24 cellular contexts compared by ENCODE assay signal in the genomic region with DNA sequence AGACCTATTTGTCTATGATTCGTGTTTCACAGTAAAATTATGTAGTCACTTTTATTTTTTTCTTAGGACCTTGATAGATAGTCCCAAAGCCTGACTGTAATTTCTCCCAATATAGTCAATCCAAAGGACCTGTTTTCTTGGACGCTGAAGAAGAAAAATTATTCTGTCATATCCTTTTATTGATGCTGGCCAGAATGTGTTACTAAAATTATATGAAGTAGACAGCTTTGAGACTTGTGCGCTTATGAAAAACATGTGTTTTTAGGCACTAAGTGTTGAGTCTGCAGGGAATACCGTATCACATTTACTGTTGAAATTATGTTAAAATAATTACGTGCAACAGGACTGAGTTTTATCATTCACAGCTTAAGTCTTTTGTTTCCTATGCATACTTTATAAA. TPM values are rescaled to one million over a fixed set of nuclear protein-coding genes. Genes with fewer than 3 reads are reported as not detected.
A peak's percentile ranks its signal among the peaks of the same experiment; 100 is the strongest.
DNase-seq lines count a peak whose midpoint lies in the region; ATAC-seq, FAIRE-seq and TF ChIP-seq lines count a peak whose summit lies in the region.
"Had no signal": no experiment of that assay in that cellular context is flagged by ENCODE, and none has a peak within 500 bp of the region (broad histone marks: within the 10 kb centered on the region; RNA-seq: fewer than 3 reads in every experiment).

No MANE protein-coding gene starts in this region.

- POLR2A ChIA-PET in A549 (lab: Yijun Ruan, JAX) = no interaction called here
- POLR2A ChIA-PET in PC-3 (lab: Charles Lee; ENCODE audit: unreplicated experiment) = no interaction called here

- no peak for TF ChIP-seq POLR2A in A549 (IDR thresholded peaks at IDR 0.05; ENCODE audit: low read length)
- no peak for TF ChIP-seq POLR2A in esophagus squamous epithelium (IDR thresholded peaks at IDR 0.05)

- ATAC-seq in A549 (no peak), PC-3 (no peak), sciatic nerve (peak; percentile 35), HG02884 (IDR thresholded peaks at IDR 0.05; ENCODE audit: unreplicated experiment) (no peak), HG03354 (IDR thresholded peaks at IDR 0.05; ENCODE audit: poor library complexity, severe bottlenecking, unreplicated experiment) (no peak)
- ATAC-seq: mucosa of descending colon had no signal

- H3K9me3 ChIP-seq in A549 (no peaks in the 10 kb centered on the region), PC-3 (ENCODE audit: low read length) (no peaks in the 10 kb centered on the region), esophagus squamous epithelium (no peaks in the 10 kb centered on the region)
- H3K9me3 ChIP-seq: adrenal gland, left lung, mucosa of descending colon, vagina had no signal

- H3K4me2 ChIP-seq in A549 (peak overlapping the region; percentile 40), PC-3 (ENCODE audit: low read length) (peak overlapping the region; percentile 68)

- TSS peak; percentile 20 for BruUV-seq in PC-3 (replicated peaks; lab: Mats Ljungman, UMichigan)

- FAIRE-seq in A549 (lab: Jason Lieb, UNC) = no peak

- TF ChIP-seq CTCF in A549 (IDR thresholded peaks at IDR 0.05) (no peak), PC-3 (conservative IDR thresholded peaks at IDR 0.05; ENCODE audit: low read depth, low read length) (no peak), esophagus squamous epithelium (IDR thresholded peaks at IDR 0.05) (no peak)

- DNase-seq in A549 (ENCODE audit: low read depth in 1 of 2, low spot score in 1 of 2) (no peak), PC-3 (no peak), esophagus squamous epithelium (lab: John Stamatoyannopoulos, UW) (no peak), sciatic nerve (ENCODE audit: low spot score) (no peak), iPS-NIHi11 (ENCODE audit: low spot score) (no peak), H4 (ENCODE audit: low spot score) (no peak)
- DNase-seq: activated effector memory CD4-positive, alpha-beta T cell treated with anti-CD3 and anti-CD28 coated beads, Interleukin-2, amount 50 U/mL, for 16 hours; adrenal gland; central memory CD4-positive, alpha-beta T cell; DMS 273 treated with DMSO at 0.1 percent for 48 hours; effector CD4-positive, alpha-beta T cell; glutamatergic neuron; left lung; mucosa of descending colon; NCI-H1436; NCI-H2171; NCI-H69; SHP77 had no signal

- H3K27ac ChIP-seq in A549 = no peak overlapping the region
- peak overlapping the region; percentile 73 for H3K27ac ChIP-seq in PC-3 (ENCODE audit: low read length)
- H3K27ac ChIP-seq in esophagus squamous epithelium = peak overlapping the region in 3 of 4 donors; percentile 35 to 82 (median 79)
- H3K27ac ChIP-seq: adrenal gland, C4-2B, left lung, VCaP had no signal

- peaks cover 22% of the 10 kb centered on the region for H3F3A ChIP-seq in PC-3 (ENCODE audit: low read length, unreplicated experiment)

- peaks cover 63% of the 10 kb centered on the region for H4K20me1 ChIP-seq in PC-3 (ENCODE audit: low read length)

- H3K4me3 ChIP-seq in A549 (no peak overlapping the region), PC-3 (ENCODE audit: low read length) (0 out of 2 replicates have a peak overlapping the region, but pooled peaks have one; percentile 18), esophagus squamous epithelium (no peak overlapping the region)
- H3K4me3 ChIP-seq: adrenal gland, left lung, mucosa of descending colon, vagina had no signal

- TF ChIP-seq EP300 in A549 (IDR thresholded peaks at IDR 0.05) = no peak

- H3K36me3 ChIP-seq in PC-3 (ENCODE audit: low read depth, low read length) = peaks cover 9% of the 10 kb centered on the region; the same call in 1 of the 2 replicates
- H3K36me3 ChIP-seq in esophagus squamous epithelium = no peaks in the 10 kb centered on the region
- H3K36me3 ChIP-seq: adrenal gland, left lung, vagina had no signal

- H3K27me3 ChIP-seq in PC-3 (ENCODE audit: low read length) (no peaks in the 10 kb centered on the region), esophagus squamous epithelium (no peaks in the 10 kb centered on the region)
- H3K27me3 ChIP-seq: adrenal gland, left lung, vagina had no signal

- no peak for TF ChIP-seq RAD21 in A549 (conservative IDR thresholded peaks at IDR 0.05 in 1 of 2, IDR thresholded peaks at IDR 0.05 in 1 of 2)

- peaks cover 84% of the 10 kb centered on the region for H3K4me1 ChIP-seq in A549
- peaks cover 82% of the 10 kb centered on the region for H3K4me1 ChIP-seq in PC-3 (ENCODE audit: insufficient read depth, low read length)
- peaks cover 36 to 70% (median 37%) of the 10 kb centered on the region in 3 donors for H3K4me1 ChIP-seq in esophagus squamous epithelium

- CTCF ChIA-PET in A549 (lab: Yijun Ruan, JAX) (interaction anchor here (1.4 to 16.2 kb wide), 3 partner anchors 21 to 55 kb away, joined by 3 to 385 read pairs (median 3); no protein-coding TSS in a partner anchor), PC-3 (lab: Charles Lee) (interaction anchor here (0.5 to 0.6 kb wide), 2 partner anchors 48 to 162 kb away, joined by 3 read pairs; no protein-coding TSS in a partner anchor)

- H3K79me2 ChIP-seq in PC-3 (ENCODE audit: low read length) = peaks cover 97% of the 10 kb centered on the region

- no peak overlapping the region for H2AFZ ChIP-seq in PC-3 (ENCODE audit: low read length)

- H3K9me2 ChIP-seq in PC-3 (replicated peaks; ENCODE audit: low read length) = no peaks in the 10 kb centered on the region

- WGBS in A549 (ENCODE audit: missing lambda C conversion rate) = 86% methylated on average over 5 of the region's 5 CpGs
- WGBS in esophagus squamous epithelium, 2 donors = 60 to 67% methylated on average over 5 of the region's 5 CpGs

- peak overlapping the region; percentile 8; the same call in 1 of the 2 replicates for H3K9ac ChIP-seq in PC-3 (ENCODE audit: low read length)

- intact Hi-C loops in PC-3 (cut with micrococcal nuclease) = no loop called here
- intact Hi-C loops in esophagus squamous epithelium (cut with DNase I) = no loop called here
- intact Hi-C loops in sciatic nerve (cut with DNase I) = no loop called here

TF ChIP-seq in A549, 52 proteins besides CTCF, POLR2A, EP300 and RAD21:
- no peak for TF ChIP-seq HOXB5 (CRISPR knock-in tag; IDR thresholded peaks at IDR 0.05)

RNA-seq across cellular contexts. Expression of gene TES, which starts 17.9 kb away (rescaled TPM):
- polyA plus RNA-seq in A549 (2011; rRNA removed) (127 and 134 TPM in 2 replicates), A549 (2017; fragmentation: RNase III; extraction: RNeasy Plus Mini Kit Qiagen cat#74134 plus additional on column Dnase treatment) (43.0 to 46.6 TPM (median 45.9 TPM) in 3 replicates)
- 33.6 and 33.9 TPM in 2 replicates for polyA plus RNA-seq in A549 (2012; cell fraction: cytosol; rRNA removed)
- 45.5 and 65.3 TPM in 2 replicates for polyA plus RNA-seq in A549 (2012; cell fraction: nucleus; rRNA removed)
- 74.8 and 76.6 TPM in 2 replicates for polyA minus RNA-seq in A549 (2011; rRNA and poly(A)+ RNA removed)
- total RNA-seq in PC-3 (2014; rRNA removed) (120 and 128 TPM in 2 replicates), esophagus squamous epithelium (100 to 1,000 TPM in 1 of 4 donors, 10 to 100 TPM in 3; 34.8 to 155 (median 67.0) TPM), sciatic nerve (32.3 TPM)
- total RNA-seq in H4 (2014; rRNA removed; shearing (Covaris generic)) = 36.4 and 59.0 TPM in 2 replicates
- total RNA-seq: G401 had no signal

Comparison
In these comparisons a context has a peak if more than half of its experiments do, and no peak if none do; other contexts are left out.
1. H3K27ac ChIP-seq: peak in PC-3 (single experiment) and esophagus squamous epithelium (3 of 4); none in A549 (0 of 2).